In genomic region chr1:109907190-109907774, GRCh38 we compare ENCODE assay signal across 16 cellular contexts. TPM values are rescaled to one million over a fixed set of nuclear protein-coding genes. Genes with fewer than 3 reads are reported as not detected.
DNase-seq lines count a peak whose midpoint lies in the region; ATAC-seq and TF ChIP-seq lines count a peak whose summit lies in the region.
"Had no signal": no experiment of that assay in that cellular context is flagged by ENCODE, and none has a peak within 500 bp of the region (broad histone marks: within the 10 kb centered on the region; RNA-seq: fewer than 3 reads in every experiment).

No MANE protein-coding gene starts in this region.

- no peaks in the 10 kb centered on the region for H3K36me3 ChIP-seq in BLaER1
- H3K36me3 ChIP-seq in CD4-positive, CD25-positive, alpha-beta regulatory T cell (ENCODE audit: control insufficient read depth, insufficient read depth, low read length): no peaks in the 10 kb centered on the region
- no peaks in the 10 kb centered on the region for H3K36me3 ChIP-seq in body of pancreas (replicated peaks in 1 of 2; ENCODE audit: insufficient read depth in 1 of 2, low read depth in 2 of 2)
- H3K36me3 ChIP-seq: colonic mucosa, transverse colon, WERI-Rb-1 had no signal

- peaks cover 0 to 1% (median 0%) of the 10 kb centered on the region in 7 donors for H3K9me3 Mint-ChIP-seq in CD4-positive, CD25-positive, alpha-beta regulatory T cell
- no peaks in the 10 kb centered on the region for H3K9me3 Mint-ChIP-seq in activated B cell treated with CpG ODN at 0.5 μM for 24 hours
- H3K9me3 Mint-ChIP-seq in memory B cell: no peaks in the 10 kb centered on the region
- H3K9me3 Mint-ChIP-seq: brain, GM23338 had no signal

- H3K27me3 Mint-ChIP-seq in CD4-positive, CD25-positive, alpha-beta regulatory T cell: peaks cover 5% of the 10 kb centered on the region
- H3K27me3 Mint-ChIP-seq in activated B cell treated with CpG ODN at 0.5 μM for 24 hours (peaks cover 36% of the 10 kb centered on the region), memory B cell (peaks cover 11% of the 10 kb centered on the region)

- DNase-seq in CD4-positive, CD25-positive, alpha-beta regulatory T cell: no peak
- DNase-seq in activated B cell treated with CpG ODN at 0.5 μM for 24 hours (no peak), memory B cell (ENCODE audit: low spot score in 2 of 2) (no peak), body of pancreas (no peak)
- DNase-seq: activated naive CD4-positive, alpha-beta T cell treated with Interleukin-2 at 50 U/mL for 16 hours; colonic mucosa; NCI-H524 treated with DMSO at 0.1 percent for 48 hours; nucleus accumbens; stimulated activated CD4-positive, alpha-beta T cell treated with anti-CD3 and anti-CD28 coated beads, Interleukin-15, amount 100 ng/mL, for 24 hours; transverse colon; WERI-Rb-1 had no signal

- H3K9me3 ChIP-seq in BLaER1 (no peaks in the 10 kb centered on the region), body of pancreas (no peaks in the 10 kb centered on the region)
- H3K9me3 ChIP-seq in CD4-positive, CD25-positive, alpha-beta regulatory T cell (ENCODE audit: control insufficient read depth in 2 of 2, low read length in 2 of 2): no peaks in the 10 kb centered on the region
- H3K9me3 ChIP-seq: colonic mucosa, transverse colon had no signal

- H3K4me3 Mint-ChIP-seq in CD4-positive, CD25-positive, alpha-beta regulatory T cell: peak overlapping the region; percentile 57 to 90 (median 66)
- H3K4me3 Mint-ChIP-seq in activated B cell treated with CpG ODN at 0.5 μM for 24 hours (no peak overlapping the region), memory B cell (no peak overlapping the region)
- H3K4me3 Mint-ChIP-seq: GM23338 had no signal

- no peak overlapping the region for H3K9ac ChIP-seq in BLaER1

- H3K4me1 Mint-ChIP-seq in CD4-positive, CD25-positive, alpha-beta regulatory T cell: peaks cover 7 to 67% (median 53%) of the 10 kb centered on the region in 4 donors
- H3K4me1 Mint-ChIP-seq in activated B cell treated with CpG ODN at 0.5 μM for 24 hours (peaks cover 36% of the 10 kb centered on the region), memory B cell (peaks cover 30% of the 10 kb centered on the region)

- peaks cover 2% of the 10 kb centered on the region for H3K36me3 Mint-ChIP-seq in CD4-positive, CD25-positive, alpha-beta regulatory T cell
- H3K36me3 Mint-ChIP-seq in activated B cell treated with CpG ODN at 0.5 μM for 24 hours (ENCODE audit: low read depth) (no peaks in the 10 kb centered on the region), memory B cell (peaks cover 2% of the 10 kb centered on the region)
- H3K36me3 Mint-ChIP-seq: brain had no signal

- POLR2A ChIA-PET in activated B cell treated with CpG ODN at 0.5 μM for 24 hours (lab: Charles Lee): no interaction called here

- CTCF ChIA-PET in activated B cell treated with CpG ODN at 0.5 μM for 24 hours (lab: Charles Lee): interaction anchor here (1.7 kb wide), 1 partner anchor 78 kb away, joined by 4 read pairs; the partner anchor contains the start of gene AHCYL1

- no peak overlapping the region for H3K4me3 ChIP-seq in BLaER1
- H3K4me3 ChIP-seq in CD4-positive, CD25-positive, alpha-beta regulatory T cell (ENCODE audit: low read depth, low read length): peak overlapping the region; percentile 72
- H3K4me3 ChIP-seq in body of pancreas: no peak overlapping the region
- H3K4me3 ChIP-seq: colonic mucosa, GM23338, transverse colon had no signal

- no peak for TF ChIP-seq POLR2A in body of pancreas (IDR thresholded peaks at IDR 0.05)

- H3K27ac ChIP-seq in BLaER1: no peak overlapping the region
- H3K27ac ChIP-seq in CD4-positive, CD25-positive, alpha-beta regulatory T cell (ENCODE audit: insufficient read depth, low read length, poor library complexity, severe bottlenecking): peak overlapping the region; percentile 85
- no peak overlapping the region for H3K27ac ChIP-seq in body of pancreas
- H3K27ac ChIP-seq: colonic mucosa, transverse colon, WERI-Rb-1 had no signal

- H3K27ac Mint-ChIP-seq in CD4-positive, CD25-positive, alpha-beta regulatory T cell: peak overlapping the region; percentile 87 to 96 (median 92)
- H3K27ac Mint-ChIP-seq in activated B cell treated with CpG ODN at 0.5 μM for 24 hours (peak overlapping the region; percentile 8), memory B cell (peak overlapping the region; percentile 5)
- H3K27ac Mint-ChIP-seq: GM23338 had no signal

- intact Hi-C loops in activated B cell treated with CpG ODN at 0.5 μM for 24 hours (cut with micrococcal nuclease) (loop anchor here (2.0 kb wide), 1 partner anchor 130 kb away; no protein-coding TSS in a partner anchor), body of pancreas (cut with DNase I) (no loop called here)

- 93 to 100% methylated on average over 1 of the region's 1 CpG for WGBS in body of pancreas, 2 donors

- H3K4me1 ChIP-seq in BLaER1 (peaks cover 51% of the 10 kb centered on the region), body of pancreas (peaks cover 43% of the 10 kb centered on the region)
- peaks cover 54% of the 10 kb centered on the region for H3K4me1 ChIP-seq in CD4-positive, CD25-positive, alpha-beta regulatory T cell (ENCODE audit: control insufficient read depth, insufficient read depth, low read length, poor library complexity, severe bottlenecking)
- H3K4me1 ChIP-seq: colonic mucosa had no signal

- ATAC-seq in CD4-positive, CD25-positive, alpha-beta regulatory T cell (ENCODE audit: low read depth in 2 of 2): no peak
- no peak for ATAC-seq in activated B cell treated with CpG ODN at 0.5 μM for 24 hours (ENCODE audit: low read depth)
- no peak for ATAC-seq in memory B cell (ENCODE audit: low read depth)
- ATAC-seq in body of pancreas: no peak
- no peak for ATAC-seq in GM21381 (IDR thresholded peaks at IDR 0.05; ENCODE audit: unreplicated experiment)
- ATAC-seq in HG02970 (IDR thresholded peaks at IDR 0.05; ENCODE audit: low FRiP score, unreplicated experiment): no peak
- ATAC-seq: GM23338 had no signal

- H3K27me3 ChIP-seq in BLaER1 (peaks cover 34% of the 10 kb centered on the region), body of pancreas (no peaks in the 10 kb centered on the region)
- no peaks in the 10 kb centered on the region for H3K27me3 ChIP-seq in CD4-positive, CD25-positive, alpha-beta regulatory T cell (ENCODE audit: control insufficient read depth, insufficient read depth, low read length)
- H3K27me3 ChIP-seq: colonic mucosa had no signal

- H4K20me1 ChIP-seq in BLaER1: no peaks in the 10 kb centered on the region

- H3K4me2 ChIP-seq in BLaER1: peak overlapping the region; percentile 27; the same call in 1 of the 2 replicates
- H3K4me2 ChIP-seq: GM23338 had no signal

- TF ChIP-seq CTCF in activated B cell treated with CpG ODN at 0.5 μM for 24 hours (IDR thresholded peaks at IDR 0.05) (no peak), body of pancreas (IDR thresholded peaks at IDR 0.05) (no peak)

RNA-seq across cellular contexts. Expression of gene CSF1, which starts 3.4 kb away (rescaled TPM):
- total RNA-seq in CD4-positive, CD25-positive, alpha-beta regulatory T cell: 28.4 TPM
- 10 to 100 TPM; 12.2 to 21.1 (median 16.1) TPM for polyA plus RNA-seq in CD4-positive, CD25-positive, alpha-beta regulatory T cell
- total RNA-seq in activated B cell treated with CpG ODN at 0.5 μM for 24 hours: 1.9 and 2.0 TPM in 2 replicates
- total RNA-seq in body of pancreas: 10 to 100 TPM; 26.7 to 60.7 TPM

Comparison
In these comparisons a context has a peak if more than half of its experiments do, and no peak if none do; other contexts are left out.
1. H3K27ac Mint-ChIP-seq: peak in every context shown above with its lines; median percentile 92 in CD4-positive, CD25-positive, alpha-beta regulatory T cell; 8 in activated B cell treated with CpG ODN at 0.5 μM for 24 hours; 5 in memory B cell.
2. H3K4me3 Mint-ChIP-seq: peak in CD4-positive, CD25-positive, alpha-beta regulatory T cell (4 of 4); none in activated B cell treated with CpG ODN at 0.5 μM for 24 hours (single experiment) and memory B cell (single experiment).